Comparison of ENCODE assay signal across 8 cellular contexts in genomic region chr12:119667577-119668314, GRCh38.
DNase-seq lines count a peak whose midpoint lies in the region; ATAC-seq lines count a peak whose summit lies in the region.

A gene with protein sequence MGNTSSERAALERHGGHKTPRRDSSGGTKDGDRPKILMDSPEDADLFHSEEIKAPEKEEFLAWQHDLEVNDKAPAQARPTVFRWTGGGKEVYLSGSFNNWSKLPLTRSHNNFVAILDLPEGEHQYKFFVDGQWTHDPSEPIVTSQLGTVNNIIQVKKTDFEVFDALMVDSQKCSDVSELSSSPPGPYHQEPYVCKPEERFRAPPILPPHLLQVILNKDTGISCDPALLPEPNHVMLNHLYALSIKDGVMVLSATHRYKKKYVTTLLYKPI (plus strand): TSS chr12:119668133. CDS start chr12:119668245, 112 bp downstream.

- no peaks in the 10 kb centered on the region for H3K9me3 Mint-ChIP-seq in central memory CD8-positive, alpha-beta T cell

- H3K27me3 Mint-ChIP-seq in central memory CD8-positive, alpha-beta T cell, result no peaks in the 10 kb centered on the region

- H3K4me3 Mint-ChIP-seq in central memory CD8-positive, alpha-beta T cell, result peak within 1 kb of the TSS; percentile 83

- DNase-seq in AML-193 (lab: John Stamatoyannopoulos, UW) (peak; percentile 96 to 97), NCI-H345 treated with DMSO at 0.1 percent for 48 hours (lab: John Stamatoyannopoulos, UW; ENCODE audit: unreplicated experiment) (peak; percentile 89), islet precursor cell (peak; percentile 100)
- peak; percentile 87 for DNase-seq in activated CD4-positive, CD25-positive, alpha-beta regulatory T cell treated with anti-CD3 and anti-CD28 coated beads, Interleukin-2, amount 50 U/mL, for 16 hours (ENCODE audit: low read depth, low spot score)
- peak; percentile 84 to 92 for DNase-seq in central memory CD8-positive, alpha-beta T cell (ENCODE audit: low spot score in 2 of 2)
- DNase-seq in stimulated activated CD4-positive, alpha-beta T cell treated with anti-CD3 and anti-CD28 coated beads, Interleukin-12 subunit alpha, Interleukin-12 subunit beta, amount 100 ng/mL, for 48 hours (ENCODE audit: low read depth in 2 of 3, low spot score in 1 of 3), result peak; percentile 90 to 95 (median 94)

- H3K36me3 Mint-ChIP-seq in central memory CD8-positive, alpha-beta T cell (ENCODE audit: insufficient read depth), result peaks cover 23% of the 10 kb centered on the region

- peak within 1 kb of the TSS; percentile 80 for H3K27ac Mint-ChIP-seq in central memory CD8-positive, alpha-beta T cell (ENCODE audit: low read depth)

- H3K4me1 Mint-ChIP-seq in central memory CD8-positive, alpha-beta T cell, result peaks cover 42% of the 10 kb centered on the region

- ATAC-seq in GM19025 (IDR thresholded peaks at IDR 0.05; ENCODE audit: low read depth, unreplicated experiment) (peak; percentile 91), HG03342 (IDR thresholded peaks at IDR 0.05; ENCODE audit: unreplicated experiment) (peak; percentile 97)
- ATAC-seq in central memory CD8-positive, alpha-beta T cell (replicated peaks; ENCODE audit: extremely low read depth, poor library complexity, severe bottlenecking), result peak; percentile 93

Comparison
In these comparisons a context has a peak if more than half of its experiments do, and no peak if none do; other contexts are left out.
1. Peak in every context shown above with its lines: DNase-seq and ATAC-seq.